ENCODE assay signal across 1 cellular context in the genomic region with DNA sequence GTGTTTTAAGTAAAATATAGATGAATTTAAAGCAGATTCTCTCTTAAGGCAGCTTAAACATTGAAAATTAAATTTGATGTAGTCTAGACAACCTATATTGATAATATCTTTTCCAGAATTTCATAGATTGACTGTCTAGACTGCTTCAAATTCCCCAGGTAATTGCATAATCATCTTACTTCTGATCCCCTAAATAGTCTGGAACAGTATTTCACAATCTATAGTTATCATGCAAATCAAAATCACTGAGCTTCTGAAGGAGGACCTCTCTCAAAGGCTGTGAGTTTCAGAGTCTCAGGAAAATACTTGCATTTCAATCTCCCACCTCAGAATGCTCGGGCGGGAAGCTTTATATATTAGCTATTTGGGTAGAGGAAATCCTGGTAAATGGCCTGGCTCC.
TF ChIP-seq lines count a peak whose summit lies in the region.

No MANE protein-coding gene starts in this region.

TF ChIP-seq in SK-N-SH, 30 proteins besides CTCF, POLR2A, EP300 and RAD21 (continued from another document):
- no peak for TF ChIP-seq REST (IDR thresholded peaks at IDR 0.05; ENCODE audit: low read depth, low read length)
- TF ChIP-seq FOXM1 (IDR thresholded peaks at IDR 0.05; ENCODE audit: low read depth): no peak
- TF ChIP-seq, protein P1, sequence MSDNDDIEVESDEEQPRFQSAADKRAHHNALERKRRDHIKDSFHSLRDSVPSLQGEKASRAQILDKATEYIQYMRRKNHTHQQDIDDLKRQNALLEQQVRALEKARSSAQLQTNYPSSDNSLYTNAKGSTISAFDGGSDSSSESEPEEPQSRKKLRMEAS (IDR thresholded peaks at IDR 0.05; ENCODE audit: low read depth): no peak
- TF ChIP-seq NRF1 (IDR thresholded peaks at IDR 0.05; ENCODE audit: low read depth, low read length): no peak
- no peak for TF ChIP-seq CHD2 (IDR thresholded peaks at IDR 0.05; ENCODE audit: low read length, partially characterized antibody)
- no peak for TF ChIP-seq GATA2 (CRISPR knock-in tag; IDR thresholded peaks at IDR 0.05)
- TF ChIP-seq FOXJ3 (CRISPR knock-in tag; IDR thresholded peaks at IDR 0.05): no peak
- TF ChIP-seq TEAD4 (IDR thresholded peaks at IDR 0.05; ENCODE audit: borderline replicate concordance, insufficient read depth): no peak
- TF ChIP-seq MXI1 (IDR thresholded peaks at IDR 0.05; ENCODE audit: low read depth, low read length): no peak
- no peak for TF ChIP-seq TCF12 (IDR thresholded peaks at IDR 0.05)
- TF ChIP-seq, protein P2, sequence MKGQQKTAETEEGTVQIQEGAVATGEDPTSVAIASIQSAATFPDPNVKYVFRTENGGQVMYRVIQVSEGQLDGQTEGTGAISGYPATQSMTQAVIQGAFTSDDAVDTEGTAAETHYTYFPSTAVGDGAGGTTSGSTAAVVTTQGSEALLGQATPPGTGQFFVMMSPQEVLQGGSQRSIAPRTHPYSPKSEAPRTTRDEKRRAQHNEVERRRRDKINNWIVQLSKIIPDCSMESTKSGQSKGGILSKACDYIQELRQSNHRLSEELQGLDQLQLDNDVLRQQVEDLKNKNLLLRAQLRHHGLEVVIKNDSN (IDR thresholded peaks at IDR 0.05; ENCODE audit: borderline replicate concordance, low read depth): no peak
- TF ChIP-seq IRF3 (IDR thresholded peaks at IDR 0.05; ENCODE audit: low read depth, low read length): no peak
- TF ChIP-seq JUND (IDR thresholded peaks at IDR 0.05): no peak
- TF ChIP-seq RFX5 (IDR thresholded peaks at IDR 0.05; ENCODE audit: low read length): no peak
- TF ChIP-seq FOSL2 (IDR thresholded peaks at IDR 0.05; ENCODE audit: borderline replicate concordance, low read depth): no peak
- TF ChIP-seq TAF1 (IDR thresholded peaks at IDR 0.05; ENCODE audit: borderline replicate concordance, low read depth, low read length): no peak
